In the genomic region with DNA sequence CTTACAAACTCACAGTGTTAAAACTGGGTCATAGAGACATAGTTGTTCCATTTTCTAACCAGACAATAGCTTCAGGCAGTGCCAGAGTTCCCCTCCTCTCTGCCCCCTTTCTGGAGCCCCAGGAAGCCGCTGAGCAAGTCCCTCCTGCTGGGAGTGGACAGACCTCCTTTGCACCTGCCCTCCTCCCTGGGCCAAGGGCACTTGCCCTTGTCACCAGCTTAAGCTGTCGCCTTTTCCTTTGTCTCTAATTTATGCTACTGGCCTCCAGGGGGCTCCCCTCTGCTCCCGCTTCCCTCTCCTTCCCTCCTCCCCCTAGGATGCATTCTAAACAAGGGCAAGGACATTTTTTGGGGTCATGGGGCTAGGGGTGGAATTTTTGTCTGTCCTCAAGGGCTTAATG, we compare ENCODE assay signal across 9 cellular contexts.
A peak's percentile ranks its signal among the peaks of the same experiment; 100 is the strongest.
DNase-seq lines count a peak whose midpoint lies in the region; ATAC-seq and TF ChIP-seq lines count a peak whose summit lies in the region.
"Had no signal": no experiment of that assay in that cellular context is flagged by ENCODE, and none has a peak within 500 bp of the region (broad histone marks: within the 10 kb centered on the region; RNA-seq: fewer than 3 reads in every experiment).

No MANE protein-coding gene starts in this region.

- no CpG with 5 or more reads among the region's 3 CpGs for WGBS in iPS DF 6.9 (ENCODE audit: insufficient coverage, insufficient read length)

- peak; percentile 21 to 71 (median 71); a peak in 5 of 6 replicates for TF ChIP-seq CTCF in HCT116 (IDR thresholded peaks at IDR 0.05 in 2 of 3, conservative IDR thresholded peaks at IDR 0.05 in 1 of 3; ENCODE audit: borderline replicate concordance in 1 of 3, insufficient read depth in 1 of 3, low read depth in 2 of 3, low read length in 2 of 3)

- RAD21 ChIA-PET in HCT116 (lab: Charles Lee; ENCODE audit: low non-redundant PET in 1 of 2, low total read pairs in 2 of 2, uncharacterized antibody in 2 of 2, unreplicated experiment in 2 of 2) = no interaction called here

- CTCF ChIA-PET in HCT116 (lab: Charles Lee) = interaction anchor here (0.7 to 1.8 kb wide), 11 partner anchors 12 to 316 kb away, joined by 3 to 13 read pairs (median 3); no protein-coding TSS in a partner anchor

- H3K4me3 ChIP-seq in HCT116 (replicated peaks in 1 of 2; ENCODE audit: low read depth in 1 of 2, low read length in 2 of 2) (no peak overlapping the region), iPS DF 6.9 (ENCODE audit: low read length) (no peak overlapping the region)

- TF ChIP-seq RAD21 in HCT116 (IDR thresholded peaks at IDR 0.05; ENCODE audit: low read depth) = peak; percentile 19; the same call in 1 of the 2 replicates

- H2AFZ ChIP-seq in HCT116 (ENCODE audit: low read depth, low read length, poor library complexity, severe bottlenecking) = no peak overlapping the region

- ATAC-seq in HCT116 = peak; percentile 94
- no peak for ATAC-seq in stimulated activated memory B cell treated with anti-CD40 and anti-IgM and Interleukin-4, amounts not matched to agents 10 μg/mL and 1 μg/mL and 100 μg/mL, for 72 hours
- ATAC-seq in GM21381 (IDR thresholded peaks at IDR 0.05; ENCODE audit: unreplicated experiment) = no peak
- no peak for ATAC-seq in GM18498 (IDR thresholded peaks at IDR 0.05; ENCODE audit: unreplicated experiment)
- no peak for ATAC-seq in HG02571 (IDR thresholded peaks at IDR 0.05; ENCODE audit: unreplicated experiment)

- no peaks in the 10 kb centered on the region for H3K4me1 ChIP-seq in HCT116 (ENCODE audit: control insufficient read depth in 1 of 2, insufficient read depth in 2 of 2, low read length in 2 of 2)
- H3K4me1 ChIP-seq in iPS DF 6.9 (ENCODE audit: control insufficient read depth, insufficient read depth, low read length) = no peaks in the 10 kb centered on the region; the same call in 1 of the 2 replicates

- H3K27me3 ChIP-seq in HCT116 (ENCODE audit: insufficient read depth, low read length) = peaks cover 3% of the 10 kb centered on the region; the same call in 1 of the 2 replicates
- H3K27me3 ChIP-seq in iPS DF 6.9 (ENCODE audit: control insufficient read depth, insufficient read depth, low read length) = no peaks in the 10 kb centered on the region

- intact Hi-C loops in HCT116 (cut with micrococcal nuclease) = loop anchor here (2.0 kb wide), 1 partner anchor 162 kb away; no protein-coding TSS in a partner anchor

- BruUV-seq in HCT116 (replicated peaks; lab: Mats Ljungman, UMichigan) = no TSS peak

- H3K36me3 ChIP-seq in HCT116 (ENCODE audit: control insufficient read depth in 1 of 2, insufficient read depth in 2 of 2, low read length in 2 of 2) (no peaks in the 10 kb centered on the region), iPS DF 6.9 (ENCODE audit: control insufficient read depth, insufficient read depth, low read length) (no peaks in the 10 kb centered on the region)

- H3K4me1 Mint-ChIP-seq in stimulated activated memory B cell treated with anti-CD40 and anti-IgM and Interleukin-4, amounts not matched to agents 10 μg/mL and 1 μg/mL and 100 μg/mL, for 72 hours = no peaks in the 10 kb centered on the region

- no peaks in the 10 kb centered on the region for H4K20me1 ChIP-seq in HCT116 (ENCODE audit: insufficient read depth)

- no peak overlapping the region for H3K27ac Mint-ChIP-seq in stimulated activated memory B cell treated with anti-CD40 and anti-IgM and Interleukin-4, amounts not matched to agents 10 μg/mL and 1 μg/mL and 100 μg/mL, for 72 hours

- DNase-seq in DMS53 treated with DMSO at 0.1 percent for 48 hours (lab: John Stamatoyannopoulos, UW; ENCODE audit: unreplicated experiment) (peak; percentile 34), HCT116 (ENCODE audit: low read depth, low spot score) (peak; percentile 28), RPMI8226 (peak; percentile 18), iPS DF 6.9 (ENCODE audit: low read depth, low spot score) (peak; percentile 43)
- DNase-seq: activated gamma-delta T cell treated with Interleukin-2 at 50 U/mL for 16 hours had no signal

- H3K79me2 ChIP-seq in HCT116 (ENCODE audit: insufficient read depth, low read length) = no peaks in the 10 kb centered on the region

- H3K9me3 Mint-ChIP-seq in stimulated activated memory B cell treated with anti-CD40 and anti-IgM and Interleukin-4, amounts not matched to agents 10 μg/mL and 1 μg/mL and 100 μg/mL, for 72 hours = peaks cover 3% of the 10 kb centered on the region

- TF ChIP-seq POLR2A in HCT116 (IDR thresholded peaks at IDR 0.05; ENCODE audit: borderline replicate concordance, extremely low read depth, insufficient read depth, insufficient read length) = no peak

- H3K4me2 ChIP-seq in HCT116 (ENCODE audit: low read length) = no peak overlapping the region

- no peaks in the 10 kb centered on the region for H3K36me3 Mint-ChIP-seq in stimulated activated memory B cell treated with anti-CD40 and anti-IgM and Interleukin-4, amounts not matched to agents 10 μg/mL and 1 μg/mL and 100 μg/mL, for 72 hours

- POLR2A ChIA-PET in HCT116 (lab: Charles Lee) = no interaction called here

- H3K9me3 ChIP-seq in HCT116 (ENCODE audit: control insufficient read depth in 1 of 2, insufficient read depth in 1 of 2, low read depth in 1 of 2, low read length in 2 of 2) (no peaks in the 10 kb centered on the region), iPS DF 6.9 (ENCODE audit: control insufficient read depth, insufficient read depth, low read length) (no peaks in the 10 kb centered on the region)

- no peaks in the 10 kb centered on the region for H3K9me2 ChIP-seq in HCT116 (ENCODE audit: insufficient read depth)

- no peak overlapping the region for H3K9ac ChIP-seq in HCT116 (ENCODE audit: low read length)

- H3K27ac ChIP-seq in HCT116 (ENCODE audit: low read depth, low read length) (no peak overlapping the region), iPS DF 6.9 (ENCODE audit: low read length) (no peak overlapping the region)

- H3K27me3 Mint-ChIP-seq in stimulated activated memory B cell treated with anti-CD40 and anti-IgM and Interleukin-4, amounts not matched to agents 10 μg/mL and 1 μg/mL and 100 μg/mL, for 72 hours = peaks cover 41% of the 10 kb centered on the region

- H3K4me3 Mint-ChIP-seq in stimulated activated memory B cell treated with anti-CD40 and anti-IgM and Interleukin-4, amounts not matched to agents 10 μg/mL and 1 μg/mL and 100 μg/mL, for 72 hours = no peak overlapping the region

TF ChIP-seq in HCT116, 20 proteins besides CTCF, POLR2A, EP300 and RAD21:
- TF ChIP-seq SP1 (IDR thresholded peaks at IDR 0.05; ENCODE audit: low read depth) (no peak), FOSL1 (IDR thresholded peaks at IDR 0.05; ENCODE audit: low read depth) (no peak), EZH2 (IDR thresholded peaks at IDR 0.05) (no peak), ELF1 (IDR thresholded peaks at IDR 0.05; ENCODE audit: borderline replicate concordance, low read depth) (no peak), TCF7L2 (IDR thresholded peaks at IDR 0.05; ENCODE audit: borderline replicate concordance, extremely low read depth, insufficient read depth, insufficient read length) (no peak), EZH2phosphoT487 (IDR thresholded peaks at IDR 0.05; ENCODE audit: borderline replicate concordance) (no peak), YY1 (IDR thresholded peaks at IDR 0.05; ENCODE audit: extremely low read depth, insufficient replicate concordance, low read depth, low read length) (no peak), ZFX (IDR thresholded peaks at IDR 0.05) (no peak), SRF (IDR thresholded peaks at IDR 0.05; ENCODE audit: low read depth) (no peak), ZNF274 (IDR thresholded peaks at IDR 0.05; ENCODE audit: low read depth, low read length) (no peak), CBX3 (IDR thresholded peaks at IDR 0.05; ENCODE audit: low read depth) (no peak), POLR2AphosphoS5 (IDR thresholded peaks at IDR 0.05; ENCODE audit: low read depth, low read length) (no peak), CEBPB (IDR thresholded peaks at IDR 0.05; ENCODE audit: low read depth) (no peak)
- TF ChIP-seq, protein P1, sequence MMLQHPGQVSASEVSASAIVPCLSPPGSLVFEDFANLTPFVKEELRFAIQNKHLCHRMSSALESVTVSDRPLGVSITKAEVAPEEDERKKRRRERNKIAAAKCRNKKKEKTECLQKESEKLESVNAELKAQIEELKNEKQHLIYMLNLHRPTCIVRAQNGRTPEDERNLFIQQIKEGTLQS (IDR thresholded peaks at IDR 0.05) = no peak
- TF ChIP-seq, protein P2, sequence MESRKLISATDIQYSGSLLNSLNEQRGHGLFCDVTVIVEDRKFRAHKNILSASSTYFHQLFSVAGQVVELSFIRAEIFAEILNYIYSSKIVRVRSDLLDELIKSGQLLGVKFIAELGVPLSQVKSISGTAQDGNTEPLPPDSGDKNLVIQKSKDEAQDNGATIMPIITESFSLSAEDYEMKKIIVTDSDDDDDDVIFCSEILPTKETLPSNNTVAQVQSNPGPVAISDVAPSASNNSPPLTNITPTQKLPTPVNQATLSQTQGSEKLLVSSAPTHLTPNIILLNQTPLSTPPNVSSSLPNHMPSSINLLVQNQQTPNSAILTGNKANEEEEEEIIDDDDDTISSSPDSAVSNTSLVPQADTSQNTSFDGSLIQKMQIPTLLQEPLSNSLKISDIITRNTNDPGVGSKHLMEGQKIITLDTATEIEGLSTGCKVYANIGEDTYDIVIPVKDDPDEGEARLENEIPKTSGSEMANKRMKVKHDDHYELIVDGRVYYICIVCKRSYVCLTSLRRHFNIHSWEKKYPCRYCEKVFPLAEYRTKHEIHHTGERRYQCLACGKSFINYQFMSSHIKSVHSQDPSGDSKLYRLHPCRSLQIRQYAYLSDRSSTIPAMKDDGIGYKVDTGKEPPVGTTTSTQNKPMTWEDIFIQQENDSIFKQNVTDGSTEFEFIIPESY (IDR thresholded peaks at IDR 0.05; ENCODE audit: extremely low read depth, insufficient replicate concordance, low read length) = no peak
- TF ChIP-seq, protein P3, sequence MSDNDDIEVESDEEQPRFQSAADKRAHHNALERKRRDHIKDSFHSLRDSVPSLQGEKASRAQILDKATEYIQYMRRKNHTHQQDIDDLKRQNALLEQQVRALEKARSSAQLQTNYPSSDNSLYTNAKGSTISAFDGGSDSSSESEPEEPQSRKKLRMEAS (IDR thresholded peaks at IDR 0.05) = no peak
